1 cellular context compared by ENCODE assay signal in the genomic region with DNA sequence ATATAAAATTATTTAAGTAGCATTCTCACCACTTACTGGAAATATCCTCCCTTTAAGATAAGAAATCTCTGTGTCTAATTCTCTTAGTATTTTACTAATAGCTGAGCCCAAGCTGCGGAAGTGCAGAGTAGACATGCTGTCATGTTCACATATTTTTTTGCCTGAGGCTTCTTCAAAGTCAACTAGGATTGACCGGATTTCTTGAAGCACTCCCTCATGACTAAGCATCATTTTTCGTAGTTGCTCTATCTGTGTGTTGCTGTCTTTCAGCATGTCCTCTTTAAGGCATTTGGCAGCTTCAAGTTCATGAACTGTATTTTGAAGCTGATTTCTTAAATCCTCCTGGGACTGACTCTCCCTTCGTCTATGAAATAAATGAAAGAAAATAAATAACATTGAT.
TF ChIP-seq lines count a peak whose summit lies in the region.

No MANE protein-coding gene starts in this region.

TF ChIP-seq in SK-N-SH, 30 proteins besides CTCF, POLR2A, EP300 and RAD21 (continued from another document):
- TF ChIP-seq, protein P1, sequence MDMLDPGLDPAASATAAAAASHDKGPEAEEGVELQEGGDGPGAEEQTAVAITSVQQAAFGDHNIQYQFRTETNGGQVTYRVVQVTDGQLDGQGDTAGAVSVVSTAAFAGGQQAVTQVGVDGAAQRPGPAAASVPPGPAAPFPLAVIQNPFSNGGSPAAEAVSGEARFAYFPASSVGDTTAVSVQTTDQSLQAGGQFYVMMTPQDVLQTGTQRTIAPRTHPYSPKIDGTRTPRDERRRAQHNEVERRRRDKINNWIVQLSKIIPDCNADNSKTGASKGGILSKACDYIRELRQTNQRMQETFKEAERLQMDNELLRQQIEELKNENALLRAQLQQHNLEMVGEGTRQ (IDR thresholded peaks at IDR 0.05; ENCODE audit: borderline replicate concordance, low read depth, low read length) = no peak
